1 cellular context compared by ENCODE assay signal in genomic region chr5:99866740-99867139, GRCh38.
TF ChIP-seq lines count a peak whose summit lies in the region.

No MANE protein-coding gene starts in this region.

TF ChIP-seq in SK-N-SH, 30 proteins besides CTCF, POLR2A, EP300 and RAD21 (continued from another document):
- no peak for TF ChIP-seq IRF3 (IDR thresholded peaks at IDR 0.05; ENCODE audit: low read depth, low read length)
- TF ChIP-seq RXRA (IDR thresholded peaks at IDR 0.05; ENCODE audit: borderline replicate concordance, low read depth): no peak
- no peak for TF ChIP-seq ELF1 (IDR thresholded peaks at IDR 0.05)
- no peak for TF ChIP-seq GABPA (IDR thresholded peaks at IDR 0.05; ENCODE audit: low read depth)
- no peak for TF ChIP-seq FOXJ3 (CRISPR knock-in tag; IDR thresholded peaks at IDR 0.05)
